Comparison of ENCODE assay signal across 8 cellular contexts in genomic region chr1:159000627-159001026, GRCh38. TPM values are rescaled to one million over a fixed set of nuclear protein-coding genes. Genes with fewer than 3 reads are reported as not detected.
DNase-seq lines count a peak whose midpoint lies in the region; FAIRE-seq and TF ChIP-seq lines count a peak whose summit lies in the region.

No MANE protein-coding gene starts in this region.

- TF ChIP-seq CTCF in fibroblast of pulmonary artery (IDR thresholded peaks at IDR 0.05; ENCODE audit: low read length, missing control alignments) (no peak), nephron (IDR thresholded peaks at IDR 0.05; ENCODE audit: unreplicated experiment in 3 of 3) (no peak)

- FAIRE-seq in GM12892 (lab: Jason Lieb, UNC), result no peak

- H3K4me1 Mint-ChIP-seq in nephron, result peaks cover 21% of the 10 kb centered on the region

- TF ChIP-seq POLR2A in GM12892 (IDR thresholded peaks at IDR 0.05; ENCODE audit: low read depth, low read length), result no peak

- peak overlapping the region; percentile 98 to 99 (median 99) for H3K27ac Mint-ChIP-seq in nephron

- no peaks in the 10 kb centered on the region for H3K9me3 Mint-ChIP-seq in nephron

- peak overlapping the region; percentile 64 for H3K4me3 ChIP-seq in fibroblast of pulmonary artery (replicated peaks; ENCODE audit: low read depth, low read length)

- H3K27me3 Mint-ChIP-seq in nephron (ENCODE audit: low read depth), result no peaks in the 10 kb centered on the region

- peak; percentile 94 for DNase-seq in Daoy (ENCODE audit: low read depth)
- DNase-seq in SHP77 treated with DMSO at 0.1 percent for 48 hours (lab: John Stamatoyannopoulos, UW), result peak; percentile 69
- DNase-seq in fibroblast of pulmonary artery (ENCODE audit: low read depth), result peak; percentile 96
- no peak for DNase-seq in NCI-H1694 (lab: John Stamatoyannopoulos, UW)
- DNase-seq in NCI-H526 treated with DMSO at 0.1 percent for 48 hours (lab: John Stamatoyannopoulos, UW), result no peak
- no peak for DNase-seq in NCI-H1417 (lab: John Stamatoyannopoulos, UW)
- DNase-seq in GM12892 (ENCODE audit: insufficient read length), result no peak

- no peaks in the 10 kb centered on the region for H3K36me3 Mint-ChIP-seq in nephron (ENCODE audit: low read depth)

- peak overlapping the region; percentile 81 to 85 (median 83) for H3K4me3 Mint-ChIP-seq in nephron

RNA-seq across cellular contexts. Expression of gene IFI16, which starts 9.1 kb away (rescaled TPM):
- 23.7 and 24.5 TPM in 2 replicates for total RNA-seq in Daoy (2014; rRNA removed; shearing (Covaris generic))
- polyA plus RNA-seq in GM12892 (2012; ENCODE audit: missing spikeins), result 184 TPM

Comparison
In these comparisons a context has a peak if more than half of its experiments do, and no peak if none do; other contexts are left out.
1. DNase-seq: peak in Daoy (single experiment), SHP77 treated with DMSO at 0.1 percent for 48 hours (single experiment) and fibroblast of pulmonary artery (single experiment); none in NCI-H1694 (single experiment), NCI-H526 treated with DMSO at 0.1 percent for 48 hours (single experiment), NCI-H1417 (0 of 3) and GM12892 (single experiment).